Comparison of ENCODE assay signal across 3 cellular contexts in genomic region chr2:165640232-165640923, GRCh38.
TF ChIP-seq lines count a peak whose summit lies in the region.

No MANE protein-coding gene starts in this region.

TF ChIP-seq in SK-N-SH treated with all-trans-retinoic acid at 6 μM for 48 hours, 23 proteins besides CTCF, POLR2A, EP300 and RAD21:
- TF ChIP-seq ISL1 (CRISPR knock-in tag; IDR thresholded peaks at IDR 0.05) (peak; percentile 57; the same call in 1 of the 2 replicates), ESRRG (CRISPR knock-in tag; IDR thresholded peaks at IDR 0.05) (no peak)
TF ChIP-seq in SK-N-SH treated with all-trans-retinoic acid at 6 μM for 48 hours: peak in this region for 1.

TF ChIP-seq in SK-N-SH, 30 proteins besides CTCF, POLR2A, EP300 and RAD21:
- TF ChIP-seq SIN3A (IDR thresholded peaks at IDR 0.05; ENCODE audit: borderline replicate concordance, low read depth, low read length) (no peak), CHD2 (IDR thresholded peaks at IDR 0.05; ENCODE audit: low read length, partially characterized antibody) (no peak), TCF12 (IDR thresholded peaks at IDR 0.05) (no peak), ELF1 (IDR thresholded peaks at IDR 0.05) (no peak), MEF2A (IDR thresholded peaks at IDR 0.05; ENCODE audit: borderline replicate concordance, low read depth) (no peak), NRF1 (IDR thresholded peaks at IDR 0.05; ENCODE audit: low read depth, low read length) (no peak), RCOR1 (IDR thresholded peaks at IDR 0.05; ENCODE audit: low read length) (no peak), POLR2AphosphoS5 (IDR thresholded peaks at IDR 0.05; ENCODE audit: low read depth, low read length) (no peak), YY1 (IDR thresholded peaks at IDR 0.05; ENCODE audit: low read depth) (no peak), FOXM1 (IDR thresholded peaks at IDR 0.05; ENCODE audit: low read depth) (no peak), SMC3 (IDR thresholded peaks at IDR 0.05; ENCODE audit: low read depth, low read length) (no peak), FOSL2 (IDR thresholded peaks at IDR 0.05; ENCODE audit: borderline replicate concordance, low read depth) (no peak), GABPA (IDR thresholded peaks at IDR 0.05; ENCODE audit: low read depth) (no peak), NFIC (IDR thresholded peaks at IDR 0.05; ENCODE audit: borderline replicate concordance) (no peak), PBX3 (IDR thresholded peaks at IDR 0.05) (no peak)
- TF ChIP-seq, protein P1, sequence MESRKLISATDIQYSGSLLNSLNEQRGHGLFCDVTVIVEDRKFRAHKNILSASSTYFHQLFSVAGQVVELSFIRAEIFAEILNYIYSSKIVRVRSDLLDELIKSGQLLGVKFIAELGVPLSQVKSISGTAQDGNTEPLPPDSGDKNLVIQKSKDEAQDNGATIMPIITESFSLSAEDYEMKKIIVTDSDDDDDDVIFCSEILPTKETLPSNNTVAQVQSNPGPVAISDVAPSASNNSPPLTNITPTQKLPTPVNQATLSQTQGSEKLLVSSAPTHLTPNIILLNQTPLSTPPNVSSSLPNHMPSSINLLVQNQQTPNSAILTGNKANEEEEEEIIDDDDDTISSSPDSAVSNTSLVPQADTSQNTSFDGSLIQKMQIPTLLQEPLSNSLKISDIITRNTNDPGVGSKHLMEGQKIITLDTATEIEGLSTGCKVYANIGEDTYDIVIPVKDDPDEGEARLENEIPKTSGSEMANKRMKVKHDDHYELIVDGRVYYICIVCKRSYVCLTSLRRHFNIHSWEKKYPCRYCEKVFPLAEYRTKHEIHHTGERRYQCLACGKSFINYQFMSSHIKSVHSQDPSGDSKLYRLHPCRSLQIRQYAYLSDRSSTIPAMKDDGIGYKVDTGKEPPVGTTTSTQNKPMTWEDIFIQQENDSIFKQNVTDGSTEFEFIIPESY (IDR thresholded peaks at IDR 0.05; ENCODE audit: borderline replicate concordance, low read depth) = no peak

TF ChIP-seq in GM12878, 131 proteins besides CTCF, POLR2A, EP300 and RAD21:
- TF ChIP-seq SMAD1 (IDR thresholded peaks at IDR 0.05; ENCODE audit: low read depth, partially characterized antibody) (no peak), ZBTB4 (CRISPR knock-in tag; IDR thresholded peaks at IDR 0.05) (no peak), NBN (IDR thresholded peaks at IDR 0.05) (no peak), RAD51 (IDR thresholded peaks at IDR 0.05) (no peak), NRF1 (conservative IDR thresholded peaks at IDR 0.05; ENCODE audit: low read depth, low read length) (no peak), NFXL1 (IDR thresholded peaks at IDR 0.05; ENCODE audit: borderline replicate concordance) (no peak), SUZ12 (IDR thresholded peaks at IDR 0.05; ENCODE audit: unreplicated experiment) (no peak), MYC (IDR thresholded peaks at IDR 0.05; ENCODE audit: insufficient read depth, insufficient read length, insufficient replicate concordance, low read length, severe bottlenecking) (no peak), ZBED1 (IDR thresholded peaks at IDR 0.05; ENCODE audit: borderline replicate concordance) (no peak), ETV6 (conservative IDR thresholded peaks at IDR 0.05 in 1 of 2, IDR thresholded peaks at IDR 0.05 in 1 of 2; ENCODE audit: borderline replicate concordance in 1 of 2, low read depth in 1 of 2) (no peak), JUNB (IDR thresholded peaks at IDR 0.05) (no peak), IRF3 (IDR thresholded peaks at IDR 0.05) (no peak), MEF2A (IDR thresholded peaks at IDR 0.05; ENCODE audit: insufficient read depth, low read depth, low read length) (no peak), FOXM1 (IDR thresholded peaks at IDR 0.05; ENCODE audit: low read depth, low read length) (no peak), IRF4 (IDR thresholded peaks at IDR 0.05; ENCODE audit: low read depth, low read length) (no peak), ZNF24 (IDR thresholded peaks at IDR 0.05) (no peak)
- TF ChIP-seq, protein P2, sequence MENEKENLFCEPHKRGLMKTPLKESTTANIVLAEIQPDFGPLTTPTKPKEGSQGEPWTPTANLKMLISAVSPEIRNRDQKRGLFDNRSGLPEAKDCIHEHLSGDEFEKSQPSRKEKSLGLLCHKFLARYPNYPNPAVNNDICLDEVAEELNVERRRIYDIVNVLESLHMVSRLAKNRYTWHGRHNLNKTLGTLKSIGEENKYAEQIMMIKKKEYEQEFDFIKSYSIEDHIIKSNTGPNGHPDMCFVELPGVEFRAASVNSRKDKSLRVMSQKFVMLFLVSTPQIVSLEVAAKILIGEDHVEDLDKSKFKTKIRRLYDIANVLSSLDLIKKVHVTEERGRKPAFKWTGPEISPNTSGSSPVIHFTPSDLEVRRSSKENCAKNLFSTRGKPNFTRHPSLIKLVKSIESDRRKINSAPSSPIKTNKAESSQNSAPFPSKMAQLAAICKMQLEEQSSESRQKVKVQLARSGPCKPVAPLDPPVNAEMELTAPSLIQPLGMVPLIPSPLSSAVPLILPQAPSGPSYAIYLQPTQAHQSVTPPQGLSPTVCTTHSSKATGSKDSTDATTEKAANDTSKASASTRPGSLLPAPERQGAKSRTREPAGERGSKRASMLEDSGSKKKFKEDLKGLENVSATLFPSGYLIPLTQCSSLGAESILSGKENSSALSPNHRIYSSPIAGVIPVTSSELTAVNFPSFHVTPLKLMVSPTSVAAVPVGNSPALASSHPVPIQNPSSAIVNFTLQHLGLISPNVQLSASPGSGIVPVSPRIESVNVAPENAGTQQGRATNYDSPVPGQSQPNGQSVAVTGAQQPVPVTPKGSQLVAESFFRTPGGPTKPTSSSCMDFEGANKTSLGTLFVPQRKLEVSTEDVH (IDR thresholded peaks at IDR 0.05; ENCODE audit: low read depth, partially characterized antibody) = no peak
- TF ChIP-seq, protein P3, sequence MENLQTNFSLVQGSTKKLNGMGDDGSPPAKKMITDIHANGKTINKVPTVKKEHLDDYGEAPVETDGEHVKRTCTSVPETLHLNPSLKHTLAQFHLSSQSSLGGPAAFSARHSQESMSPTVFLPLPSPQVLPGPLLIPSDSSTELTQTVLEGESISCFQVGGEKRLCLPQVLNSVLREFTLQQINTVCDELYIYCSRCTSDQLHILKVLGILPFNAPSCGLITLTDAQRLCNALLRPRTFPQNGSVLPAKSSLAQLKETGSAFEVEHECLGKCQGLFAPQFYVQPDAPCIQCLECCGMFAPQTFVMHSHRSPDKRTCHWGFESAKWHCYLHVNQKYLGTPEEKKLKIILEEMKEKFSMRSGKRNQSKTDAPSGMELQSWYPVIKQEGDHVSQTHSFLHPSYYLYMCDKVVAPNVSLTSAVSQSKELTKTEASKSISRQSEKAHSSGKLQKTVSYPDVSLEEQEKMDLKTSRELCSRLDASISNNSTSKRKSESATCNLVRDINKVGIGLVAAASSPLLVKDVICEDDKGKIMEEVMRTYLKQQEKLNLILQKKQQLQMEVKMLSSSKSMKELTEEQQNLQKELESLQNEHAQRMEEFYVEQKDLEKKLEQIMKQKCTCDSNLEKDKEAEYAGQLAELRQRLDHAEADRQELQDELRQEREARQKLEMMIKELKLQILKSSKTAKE (IDR thresholded peaks at IDR 0.05; ENCODE audit: low read depth, poor library complexity, severe bottlenecking) = no peak
